In genomic region chr12:96879301-96879700, GRCh38 we compare ENCODE assay signal across 1 cellular context.
TF ChIP-seq lines count a peak whose summit lies in the region.

No MANE protein-coding gene starts in this region.

TF ChIP-seq in H1, 55 proteins besides CTCF, POLR2A, EP300 and RAD21 (continued from another document):
- no peak for TF ChIP-seq TAF7 (optimal IDR thresholded peaks at IDR 0.05; ENCODE audit: borderline replicate concordance, low read depth, low read length)
- TF ChIP-seq NRF1 (IDR thresholded peaks at IDR 0.05; ENCODE audit: low read depth, low read length) = no peak
- no peak for TF ChIP-seq GTF2F1 (IDR thresholded peaks at IDR 0.05; ENCODE audit: borderline replicate concordance, low read depth, low read length)
- TF ChIP-seq HDAC2 (IDR thresholded peaks at IDR 0.05; ENCODE audit: borderline replicate concordance in 1 of 2, low read depth in 2 of 2, low read length in 2 of 2) = no peak
- TF ChIP-seq BCL11A (IDR thresholded peaks at IDR 0.05; ENCODE audit: low read depth in 2 of 2, low read length in 2 of 2) = no peak
- TF ChIP-seq PHF8 (conservative IDR thresholded peaks at IDR 0.05; ENCODE audit: low read depth, low read length) = no peak
